In the genomic region with DNA sequence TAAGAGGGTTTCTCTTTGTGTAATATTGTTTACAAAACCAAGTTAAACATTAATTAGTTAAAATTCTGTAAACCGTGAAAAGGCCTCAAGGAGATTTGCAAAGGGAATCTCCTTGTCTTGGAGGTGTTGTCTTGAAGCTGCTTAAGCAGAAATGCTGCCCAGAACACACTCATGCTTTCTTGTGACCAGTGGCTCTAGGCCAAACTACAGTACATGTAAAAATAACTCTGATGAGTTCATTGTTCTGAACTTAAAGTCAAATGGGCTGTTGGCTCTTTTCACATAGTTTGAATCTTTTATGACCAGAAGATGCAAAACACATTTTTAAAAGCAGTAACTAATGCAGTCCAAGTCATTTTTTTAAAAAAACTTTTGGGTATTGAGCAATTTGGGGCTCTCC, we compare ENCODE assay signal across 10 cellular contexts.
DNase-seq lines count a peak whose midpoint lies in the region; ATAC-seq, FAIRE-seq and TF ChIP-seq lines count a peak whose summit lies in the region.
"Had no signal": no experiment of that assay in that cellular context is flagged by ENCODE, and none has a peak within 500 bp of the region (broad histone marks: within the 10 kb centered on the region; RNA-seq: fewer than 3 reads in every experiment).

No MANE protein-coding gene starts in this region.

- no peaks in the 10 kb centered on the region for H3K4me1 ChIP-seq in kidney (ENCODE audit: control insufficient read depth in 1 of 2, insufficient read depth in 1 of 2, low read depth in 1 of 2, low read length in 2 of 2)
- H3K4me1 ChIP-seq in testis = no peaks in the 10 kb centered on the region

- intact Hi-C loops in kidney (cut with DNase I) (no loop called here), testis (cut with DNase I; ENCODE audit: low total_unique reads) (no loop called here)

- H3K27me3 ChIP-seq in bronchial epithelial cell (ENCODE audit: control insufficient read depth, insufficient read depth, low read length) = no peaks in the 10 kb centered on the region
- no peaks in the 10 kb centered on the region for H3K27me3 ChIP-seq in testis

- H3K4me3 ChIP-seq in bronchial epithelial cell (ENCODE audit: low read depth, low read length) (no peak overlapping the region), kidney (ENCODE audit: low read length in 2 of 2) (no peak overlapping the region), testis (no peak overlapping the region)

- DNase-seq in HFFc6 (peak; percentile 93), bronchial epithelial cell (ENCODE audit: low read depth) (peak; percentile 74), kidney (no peak), testis (peak; percentile 64), NCI-H526 treated with DMSO at 0.1 percent for 48 hours (lab: John Stamatoyannopoulos, UW) (no peak)
- DNase-seq: amygdala; NK-92 treated with Interleukin-12 subunit alpha and Interleukin-12 subunit beta, amount 100 ng/mL, for 24 hours had no signal

- H3K36me3 ChIP-seq in bronchial epithelial cell (ENCODE audit: control insufficient read depth, insufficient read depth, low read length) (no peaks in the 10 kb centered on the region), kidney (ENCODE audit: control insufficient read depth in 1 of 2, insufficient read depth in 2 of 2, low read length in 2 of 2) (no peaks in the 10 kb centered on the region), testis (ENCODE audit: low read depth, missing control alignments) (no peaks in the 10 kb centered on the region)

- H3K9me3 ChIP-seq in kidney (ENCODE audit: control insufficient read depth in 1 of 2, low read length in 2 of 2) = no peaks in the 10 kb centered on the region
- no peaks in the 10 kb centered on the region for H3K9me3 ChIP-seq in testis

- no peak overlapping the region for H3K9ac ChIP-seq in kidney (ENCODE audit: low read length in 2 of 2)

- H3K9me3 Mint-ChIP-seq in HFFc6 = no peaks in the 10 kb centered on the region

- TF ChIP-seq CTCF in HFFc6 (IDR thresholded peaks at IDR 0.05) (no peak), bronchial epithelial cell (IDR thresholded peaks at IDR 0.05; ENCODE audit: insufficient read depth, low read length, severe bottlenecking) (no peak), kidney (IDR thresholded peaks at IDR 0.05; ENCODE audit: borderline replicate concordance, extremely low read depth, insufficient read depth) (no peak), testis (IDR thresholded peaks at IDR 0.05) (no peak)

- TF ChIP-seq POLR2A in testis (IDR thresholded peaks at IDR 0.05) = no peak

- no peak overlapping the region for H3K27ac ChIP-seq in kidney (ENCODE audit: low read depth in 2 of 2, low read length in 2 of 2)
- H3K27ac ChIP-seq in testis = peak overlapping the region; percentile 11 to 45

- H3K27me3 Mint-ChIP-seq in HFFc6 (ENCODE audit: insufficient read depth) = no peaks in the 10 kb centered on the region

- 0 out of 2 replicates have a peak, but pooled peaks cover 5% of the 10 kb centered on the region for H3K36me3 Mint-ChIP-seq in HFFc6 (ENCODE audit: low read depth)

- FAIRE-seq in bronchial epithelial cell (lab: Jason Lieb, UNC) (no peak), kidney (lab: Jason Lieb, UNC) (peak; percentile 95)

- 25 to 33% methylated on average over 1 of the region's 1 CpG for WGBS in testis, 2 donors

- peak overlapping the region; percentile 93 for H3K27ac Mint-ChIP-seq in HFFc6

- ATAC-seq in HG02884 (IDR thresholded peaks at IDR 0.05; ENCODE audit: unreplicated experiment) (no peak), GM21360 (IDR thresholded peaks at IDR 0.05; ENCODE audit: unreplicated experiment) (no peak), HG03571 (IDR thresholded peaks at IDR 0.05; ENCODE audit: unreplicated experiment) (no peak)

- no peak overlapping the region for H3K4me3 Mint-ChIP-seq in HFFc6

- peaks cover 38% of the 10 kb centered on the region for H3K4me1 Mint-ChIP-seq in HFFc6 (ENCODE audit: low read depth)

Comparison
In these comparisons a context has a peak if more than half of its experiments do, and no peak if none do; other contexts are left out.
1. DNase-seq: peak in HFFc6 (single experiment), bronchial epithelial cell (single experiment) and testis (single experiment); none in kidney (single experiment) and NCI-H526 treated with DMSO at 0.1 percent for 48 hours (single experiment).
2. H3K27ac ChIP-seq: peak in testis (2 of 2); none in kidney (0 of 2).